In genomic region chr17:73474370-73474988, GRCh38 we compare ENCODE assay signal across 9 cellular contexts.
DNase-seq lines count a peak whose midpoint lies in the region; ATAC-seq and TF ChIP-seq lines count a peak whose summit lies in the region.
"Had no signal": no experiment of that assay in that cellular context is flagged by ENCODE, and none has a peak within 500 bp of the region (broad histone marks: within the 10 kb centered on the region; RNA-seq: fewer than 3 reads in every experiment).

No MANE protein-coding gene starts in this region.

- peaks cover 2% of the 10 kb centered on the region for H3K36me3 Mint-ChIP-seq in chondrocyte (ENCODE audit: low read depth)

- H3K36me3 ChIP-seq in H7 (replicated peaks; ENCODE audit: control insufficient read depth, insufficient read depth, low read length): no peaks in the 10 kb centered on the region
- H3K36me3 ChIP-seq: HAP-1 had no signal

- H3K4me3 Mint-ChIP-seq in chondrocyte (ENCODE audit: unreplicated experiment): no peak overlapping the region

- peak overlapping the region; percentile 29 for H3K27ac Mint-ChIP-seq in chondrocyte (ENCODE audit: unreplicated experiment)

- H3K4me1 Mint-ChIP-seq in chondrocyte (ENCODE audit: low read depth): peaks cover 21% of the 10 kb centered on the region

- no peaks in the 10 kb centered on the region for H3K9me3 Mint-ChIP-seq in chondrocyte (ENCODE audit: low read depth)

- TF ChIP-seq CTCF in chondrocyte (IDR thresholded peaks at IDR 0.05): no peak

- H3K4me3 ChIP-seq in H7 (ENCODE audit: insufficient read depth, low read depth, low read length): no peak overlapping the region
- H3K4me3 ChIP-seq: HAP-1 had no signal

- ATAC-seq in HG02763 (IDR thresholded peaks at IDR 0.05; ENCODE audit: unreplicated experiment) (no peak), GM19023 (IDR thresholded peaks at IDR 0.05; ENCODE audit: unreplicated experiment) (no peak)

- no peaks in the 10 kb centered on the region for H3K27me3 Mint-ChIP-seq in chondrocyte (ENCODE audit: low read depth)

- peak; percentile 67 for DNase-seq in DMS153 (lab: John Stamatoyannopoulos, UW)
- peak; percentile 56 for DNase-seq in NCI-H1436 (lab: John Stamatoyannopoulos, UW)
- DNase-seq in chondrocyte (ENCODE audit: low spot score): no peak
- DNase-seq in non-pigmented ciliary epithelial cell (ENCODE audit: low read depth): peak; percentile 27
- DNase-seq in H7: no peak
- DNase-seq in germinal center (ENCODE audit: low spot score): no peak

- no peaks in the 10 kb centered on the region for H3K27me3 ChIP-seq in H7 (ENCODE audit: control insufficient read depth, insufficient read depth, low read length)

Comparison
In these comparisons a context has a peak if more than half of its experiments do, and no peak if none do; other contexts are left out.
1. DNase-seq: peak in DMS153 (single experiment), NCI-H1436 (single experiment) and non-pigmented ciliary epithelial cell (single experiment); none in chondrocyte (single experiment), H7 (single experiment) and germinal center (single experiment).